2 cellular contexts compared by ENCODE assay signal in genomic region chr6:7730411-7730810, GRCh38.
TF ChIP-seq lines count a peak whose summit lies in the region.

No MANE protein-coding gene starts in this region.

TF ChIP-seq in IMR-90, 13 proteins besides CTCF, POLR2A, EP300 and RAD21:
- TF ChIP-seq SMC3 (IDR thresholded peaks at IDR 0.05; ENCODE audit: low read depth, low read length) = no peak
- peak; percentile 83 for TF ChIP-seq CEBPB (IDR thresholded peaks at IDR 0.05; ENCODE audit: low read depth, low read length)
- TF ChIP-seq, protein P1, sequence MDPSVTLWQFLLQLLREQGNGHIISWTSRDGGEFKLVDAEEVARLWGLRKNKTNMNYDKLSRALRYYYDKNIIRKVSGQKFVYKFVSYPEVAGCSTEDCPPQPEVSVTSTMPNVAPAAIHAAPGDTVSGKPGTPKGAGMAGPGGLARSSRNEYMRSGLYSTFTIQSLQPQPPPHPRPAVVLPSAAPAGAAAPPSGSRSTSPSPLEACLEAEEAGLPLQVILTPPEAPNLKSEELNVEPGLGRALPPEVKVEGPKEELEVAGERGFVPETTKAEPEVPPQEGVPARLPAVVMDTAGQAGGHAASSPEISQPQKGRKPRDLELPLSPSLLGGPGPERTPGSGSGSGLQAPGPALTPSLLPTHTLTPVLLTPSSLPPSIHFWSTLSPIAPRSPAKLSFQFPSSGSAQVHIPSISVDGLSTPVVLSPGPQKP (IDR thresholded peaks at IDR 0.05; ENCODE audit: borderline replicate concordance, low read depth, low read length) = no peak

TF ChIP-seq in K562, 482 proteins besides CTCF, POLR2A, EP300 and RAD21:
- TF ChIP-seq, protein P2, sequence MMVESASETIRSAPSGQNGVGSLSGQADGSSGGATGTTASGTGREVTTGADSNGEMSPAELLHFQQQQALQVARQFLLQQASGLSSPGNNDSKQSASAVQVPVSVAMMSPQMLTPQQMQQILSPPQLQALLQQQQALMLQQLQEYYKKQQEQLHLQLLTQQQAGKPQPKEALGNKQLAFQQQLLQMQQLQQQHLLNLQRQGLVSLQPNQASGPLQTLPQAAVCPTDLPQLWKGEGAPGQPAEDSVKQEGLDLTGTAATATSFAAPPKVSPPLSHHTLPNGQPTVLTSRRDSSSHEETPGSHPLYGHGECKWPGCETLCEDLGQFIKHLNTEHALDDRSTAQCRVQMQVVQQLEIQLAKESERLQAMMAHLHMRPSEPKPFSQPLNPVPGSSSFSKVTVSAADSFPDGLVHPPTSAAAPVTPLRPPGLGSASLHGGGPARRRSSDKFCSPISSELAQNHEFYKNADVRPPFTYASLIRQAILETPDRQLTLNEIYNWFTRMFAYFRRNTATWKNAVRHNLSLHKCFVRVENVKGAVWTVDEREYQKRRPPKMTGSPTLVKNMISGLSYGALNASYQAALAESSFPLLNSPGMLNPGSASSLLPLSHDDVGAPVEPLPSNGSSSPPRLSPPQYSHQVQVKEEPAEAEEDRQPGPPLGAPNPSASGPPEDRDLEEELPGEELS (CRISPR knock-in tag; IDR thresholded peaks at IDR 0.05; ENCODE audit: borderline replicate concordance) = no peak
- TF ChIP-seq ZNF134 (CRISPR knock-in tag; conservative IDR thresholded peaks at IDR 0.05) (no peak), BCL6 (CRISPR knock-in tag; IDR thresholded peaks at IDR 0.05) (no peak), MTF1 (CRISPR knock-in tag; IDR thresholded peaks at IDR 0.05; ENCODE audit: borderline replicate concordance) (no peak), SOX6 (IDR thresholded peaks at IDR 0.05) (no peak), ZNF140 (CRISPR knock-in tag; IDR thresholded peaks at IDR 0.05) (no peak), KAT7 (CRISPR knock-in tag; IDR thresholded peaks at IDR 0.05; ENCODE audit: borderline replicate concordance) (no peak), ZNF280B (CRISPR knock-in tag; IDR thresholded peaks at IDR 0.05) (no peak), ZNF175 (CRISPR knock-in tag; IDR thresholded peaks at IDR 0.05; ENCODE audit: low read depth) (no peak), ZNF551 (CRISPR knock-in tag; IDR thresholded peaks at IDR 0.05) (no peak), RHOXF2B (CRISPR knock-in tag; conservative IDR thresholded peaks at IDR 0.05) (no peak), FOXJ2 (tag; IDR thresholded peaks at IDR 0.05) (no peak), SRSF3 (IDR thresholded peaks at IDR 0.05; ENCODE audit: insufficient read depth, low read length) (no peak), ZBTB34 (CRISPR knock-in tag; IDR thresholded peaks at IDR 0.05) (no peak), CEBPB (tag; IDR thresholded peaks at IDR 0.05) (peak; percentile 64; the same call in 1 of the 2 replicates), RCOR1 (IDR thresholded peaks at IDR 0.05; ENCODE audit: borderline replicate concordance in 1 of 2, low read depth in 2 of 2, low read length in 2 of 2) (no peak), HDAC6 (IDR thresholded peaks at IDR 0.05; ENCODE audit: low read depth, low read length) (no peak), ZFP30 (CRISPR knock-in tag; IDR thresholded peaks at IDR 0.05; ENCODE audit: borderline replicate concordance) (no peak), ILK (tag; IDR thresholded peaks at IDR 0.05; ENCODE audit: borderline replicate concordance, low read depth) (no peak), RBM22 (IDR thresholded peaks at IDR 0.05; ENCODE audit: low read depth, low read length, poor library complexity, severe bottlenecking) (no peak), NFE2 (IDR thresholded peaks at IDR 0.05; ENCODE audit: low read depth) (no peak), ZNF639 (CRISPR knock-in tag; conservative IDR thresholded peaks at IDR 0.05 in 1 of 2, IDR thresholded peaks at IDR 0.05 in 1 of 2) (no peak), CBX2 (IDR thresholded peaks at IDR 0.05; ENCODE audit: insufficient read depth, low read length, poor library complexity, severe bottlenecking) (peak; percentile 10), KDM1A (IDR thresholded peaks at IDR 0.05) (no peak), NELFE (IDR thresholded peaks at IDR 0.05; ENCODE audit: insufficient read depth, insufficient read length) (no peak), MCM7 (IDR thresholded peaks at IDR 0.05) (no peak), CEBPG (CRISPR knock-in tag; IDR thresholded peaks at IDR 0.05) (no peak), CEBPG (tag; conservative IDR thresholded peaks at IDR 0.05 in 1 of 2, IDR thresholded peaks at IDR 0.05 in 1 of 2) (peak; percentile 64 to 68)
- TF ChIP-seq, protein P3, sequence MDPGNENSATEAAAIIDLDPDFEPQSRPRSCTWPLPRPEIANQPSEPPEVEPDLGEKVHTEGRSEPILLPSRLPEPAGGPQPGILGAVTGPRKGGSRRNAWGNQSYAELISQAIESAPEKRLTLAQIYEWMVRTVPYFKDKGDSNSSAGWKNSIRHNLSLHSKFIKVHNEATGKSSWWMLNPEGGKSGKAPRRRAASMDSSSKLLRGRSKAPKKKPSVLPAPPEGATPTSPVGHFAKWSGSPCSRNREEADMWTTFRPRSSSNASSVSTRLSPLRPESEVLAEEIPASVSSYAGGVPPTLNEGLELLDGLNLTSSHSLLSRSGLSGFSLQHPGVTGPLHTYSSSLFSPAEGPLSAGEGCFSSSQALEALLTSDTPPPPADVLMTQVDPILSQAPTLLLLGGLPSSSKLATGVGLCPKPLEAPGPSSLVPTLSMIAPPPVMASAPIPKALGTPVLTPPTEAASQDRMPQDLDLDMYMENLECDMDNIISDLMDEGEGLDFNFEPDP (CRISPR knock-in tag; IDR thresholded peaks at IDR 0.05) = no peak
- TF ChIP-seq, protein P4, sequence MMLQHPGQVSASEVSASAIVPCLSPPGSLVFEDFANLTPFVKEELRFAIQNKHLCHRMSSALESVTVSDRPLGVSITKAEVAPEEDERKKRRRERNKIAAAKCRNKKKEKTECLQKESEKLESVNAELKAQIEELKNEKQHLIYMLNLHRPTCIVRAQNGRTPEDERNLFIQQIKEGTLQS (IDR thresholded peaks at IDR 0.05) = peak; percentile 39
- TF ChIP-seq, protein P4 (CRISPR knock-in tag; conservative IDR thresholded peaks at IDR 0.05) = no peak
- TF ChIP-seq, protein P5, sequence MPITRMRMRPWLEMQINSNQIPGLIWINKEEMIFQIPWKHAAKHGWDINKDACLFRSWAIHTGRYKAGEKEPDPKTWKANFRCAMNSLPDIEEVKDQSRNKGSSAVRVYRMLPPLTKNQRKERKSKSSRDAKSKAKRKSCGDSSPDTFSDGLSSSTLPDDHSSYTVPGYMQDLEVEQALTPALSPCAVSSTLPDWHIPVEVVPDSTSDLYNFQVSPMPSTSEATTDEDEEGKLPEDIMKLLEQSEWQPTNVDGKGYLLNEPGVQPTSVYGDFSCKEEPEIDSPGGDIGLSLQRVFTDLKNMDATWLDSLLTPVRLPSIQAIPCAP (CRISPR knock-in tag; IDR thresholded peaks at IDR 0.05; ENCODE audit: borderline replicate concordance) = no peak
- TF ChIP-seq, protein P6, sequence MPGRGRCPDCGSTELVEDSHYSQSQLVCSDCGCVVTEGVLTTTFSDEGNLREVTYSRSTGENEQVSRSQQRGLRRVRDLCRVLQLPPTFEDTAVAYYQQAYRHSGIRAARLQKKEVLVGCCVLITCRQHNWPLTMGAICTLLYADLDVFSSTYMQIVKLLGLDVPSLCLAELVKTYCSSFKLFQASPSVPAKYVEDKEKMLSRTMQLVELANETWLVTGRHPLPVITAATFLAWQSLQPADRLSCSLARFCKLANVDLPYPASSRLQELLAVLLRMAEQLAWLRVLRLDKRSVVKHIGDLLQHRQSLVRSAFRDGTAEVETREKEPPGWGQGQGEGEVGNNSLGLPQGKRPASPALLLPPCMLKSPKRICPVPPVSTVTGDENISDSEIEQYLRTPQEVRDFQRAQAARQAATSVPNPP (IDR thresholded peaks at IDR 0.05; ENCODE audit: borderline replicate concordance, insufficient read depth, insufficient read length) = no peak
